17 cellular contexts compared by ENCODE assay signal in the genomic region with DNA sequence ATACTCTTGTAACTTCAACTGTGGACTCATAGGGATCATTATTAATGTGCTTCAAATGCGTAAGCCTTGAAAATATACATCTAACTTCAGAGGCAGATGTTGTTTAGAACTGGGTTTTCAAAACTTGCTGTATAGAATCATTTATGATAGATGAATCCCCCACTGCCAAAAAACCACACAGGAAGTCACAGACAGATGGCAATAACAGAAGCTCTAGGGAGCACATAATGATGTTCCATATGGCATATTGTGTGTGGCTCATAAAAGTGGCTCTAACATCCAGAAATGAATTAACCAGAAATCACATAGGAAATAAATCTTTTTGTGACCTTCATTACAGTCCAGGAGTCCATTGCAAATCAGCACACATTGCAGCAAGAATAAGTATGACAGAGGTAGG.
DNase-seq lines count a peak whose midpoint lies in the region; ATAC-seq and TF ChIP-seq lines count a peak whose summit lies in the region.
"Had no signal": no experiment of that assay in that cellular context is flagged by ENCODE, and none has a peak within 500 bp of the region (broad histone marks: within the 10 kb centered on the region; RNA-seq: fewer than 3 reads in every experiment).

No MANE protein-coding gene starts in this region.

- H3K27me3 ChIP-seq in HL-60 (ENCODE audit: insufficient read depth, poor library complexity, severe bottlenecking) (no peaks in the 10 kb centered on the region), GM23248 (replicated peaks; ENCODE audit: insufficient read depth) (peaks cover 5% of the 10 kb centered on the region; the same call in 1 of the 2 replicates), SK-N-SH (ENCODE audit: insufficient read depth) (no peaks in the 10 kb centered on the region), breast epithelium (no peaks in the 10 kb centered on the region)
- H3K27me3 ChIP-seq: colonic mucosa had no signal

- H3K4me3 Mint-ChIP-seq in activated B cell treated with CpG ODN at 0.5 μM for 24 hours = peak overlapping the region; percentile 42
- H3K4me3 Mint-ChIP-seq: activated CD8-positive, alpha-beta T cell treated with anti-CD3 and anti-CD28 coated beads for 36 hours; activated T-helper 17 cell treated with anti-CD3 and anti-CD28 coated beads, Interleukin-2, amount 50 U/mL, for 72 hours; stimulated activated naive CD8-positive, alpha-beta T cell treated with anti-CD3 and anti-CD28 coated beads, Interleukin-15, amount 100 ng/mL, for 72 hours had no signal

- H3K27me3 Mint-ChIP-seq in activated B cell treated with CpG ODN at 0.5 μM for 24 hours = no peaks in the 10 kb centered on the region
- H3K27me3 Mint-ChIP-seq: activated CD8-positive, alpha-beta T cell treated with anti-CD3 and anti-CD28 coated beads for 36 hours; activated T-helper 17 cell treated with anti-CD3 and anti-CD28 coated beads, Interleukin-2, amount 50 U/mL, for 72 hours; stimulated activated naive CD8-positive, alpha-beta T cell treated with anti-CD3 and anti-CD28 coated beads, Interleukin-15, amount 100 ng/mL, for 72 hours had no signal

- H3K4me1 Mint-ChIP-seq in activated B cell treated with CpG ODN at 0.5 μM for 24 hours = peaks cover 33% of the 10 kb centered on the region
- H3K4me1 Mint-ChIP-seq: activated T-helper 17 cell treated with anti-CD3 and anti-CD28 coated beads, Interleukin-2, amount 50 U/mL, for 72 hours had no signal

- H3K27ac Mint-ChIP-seq in activated B cell treated with CpG ODN at 0.5 μM for 24 hours = peak overlapping the region; percentile 38
- H3K27ac Mint-ChIP-seq: activated CD8-positive, alpha-beta T cell treated with anti-CD3 and anti-CD28 coated beads for 36 hours; activated T-helper 17 cell treated with anti-CD3 and anti-CD28 coated beads, Interleukin-2, amount 50 U/mL, for 72 hours; stimulated activated naive CD8-positive, alpha-beta T cell treated with anti-CD3 and anti-CD28 coated beads, Interleukin-15, amount 100 ng/mL, for 72 hours had no signal

- H3K36me3 ChIP-seq in GM23248 (ENCODE audit: low read depth) = no peaks in the 10 kb centered on the region
- H3K36me3 ChIP-seq in SK-N-SH (replicated peaks in 1 of 2; ENCODE audit: control insufficient read depth in 1 of 2, insufficient read depth in 2 of 2, low read length in 1 of 2) = no peaks in the 10 kb centered on the region
- no peaks in the 10 kb centered on the region for H3K36me3 ChIP-seq in breast epithelium
- H3K36me3 ChIP-seq: colonic mucosa had no signal

- in situ Hi-C loops in GM23248 (cut with MboI) = no loop called here

- no peaks in the 10 kb centered on the region for H3K79me2 ChIP-seq in GM23248 (ENCODE audit: insufficient read depth)
- H3K79me2 ChIP-seq in SK-N-SH (ENCODE audit: insufficient read depth) = no peaks in the 10 kb centered on the region
- H3K79me2 ChIP-seq: parathyroid adenoma had no signal

- H3K9me3 ChIP-seq in GM23248 (ENCODE audit: low read depth) = no peaks in the 10 kb centered on the region
- no peaks in the 10 kb centered on the region for H3K9me3 ChIP-seq in SK-N-SH
- no peaks in the 10 kb centered on the region for H3K9me3 ChIP-seq in breast epithelium
- H3K9me3 ChIP-seq: colonic mucosa had no signal

- H3K4me3 ChIP-seq in HL-60 (replicated peaks; ENCODE audit: insufficient read depth, low read length) (no peak overlapping the region), GM23248 (no peak overlapping the region), SK-N-SH (ENCODE audit: low read depth in 2 of 2, low read length in 1 of 2) (no peak overlapping the region), breast epithelium (no peak overlapping the region)
- H3K4me3 ChIP-seq: colonic mucosa, skin epidermis had no signal

- DNase-seq in AML-193 (lab: John Stamatoyannopoulos, UW) (peak; percentile 75 to 80), HL-60 (ENCODE audit: low read depth in 1 of 2, low spot score in 1 of 2) (peak in 1 of 2 experiments; percentile 77), NCI-H2171 treated with DMSO at 0.1 percent for 48 hours (lab: John Stamatoyannopoulos, UW) (peak; percentile 86), activated B cell treated with CpG ODN at 0.5 μM for 24 hours (no peak), GM23248 (no peak), SK-N-SH (no peak), breast epithelium (ENCODE audit: low spot score in 2 of 2) (no peak)
- DNase-seq: activated CD8-positive, alpha-beta T cell treated with anti-CD3 and anti-CD28 coated beads for 36 hours; amniotic stem cell; Calu3; colonic mucosa; HCEC 1CT; stimulated activated naive CD8-positive, alpha-beta T cell treated with anti-CD3 and anti-CD28 coated beads, Interleukin-15, amount 100 ng/mL, for 72 hours had no signal

- ATAC-seq in activated B cell treated with CpG ODN at 0.5 μM for 24 hours (ENCODE audit: low read depth) (no peak), HG03571 (IDR thresholded peaks at IDR 0.05; ENCODE audit: unreplicated experiment) (no peak)
- ATAC-seq: activated CD8-positive, alpha-beta T cell treated with anti-CD3 and anti-CD28 coated beads for 36 hours; activated T-helper 17 cell treated with anti-CD3 and anti-CD28 coated beads, Interleukin-2, amount 50 U/mL, for 72 hours; stimulated activated naive CD8-positive, alpha-beta T cell treated with anti-CD3 and anti-CD28 coated beads, Interleukin-15, amount 100 ng/mL, for 72 hours had no signal

- H3K9ac ChIP-seq in GM23248 = no peak overlapping the region
- no peak overlapping the region for H3K9ac ChIP-seq in SK-N-SH
- H3K9ac ChIP-seq: parathyroid adenoma had no signal

- H3K9me2 ChIP-seq in GM23248 (ENCODE audit: insufficient read depth) = no peaks in the 10 kb centered on the region
- no peaks in the 10 kb centered on the region for H3K9me2 ChIP-seq in SK-N-SH

- no peak for TF ChIP-seq POLR2A in breast epithelium (IDR thresholded peaks at IDR 0.05)

- no peaks in the 10 kb centered on the region for H3K4me1 ChIP-seq in GM23248 (ENCODE audit: insufficient read depth)
- H3K4me1 ChIP-seq in SK-N-SH (ENCODE audit: control insufficient read depth in 1 of 2, insufficient read depth in 2 of 2, low read depth in 1 of 2, low read length in 1 of 2) = no peaks in the 10 kb centered on the region
- H3K4me1 ChIP-seq in breast epithelium = no peaks in the 10 kb centered on the region
- H3K4me1 ChIP-seq: colonic mucosa, parathyroid adenoma had no signal

- H3K4me2 ChIP-seq in GM23248 (ENCODE audit: unreplicated experiment) = no peak overlapping the region
- H3K4me2 ChIP-seq in SK-N-SH = no peak overlapping the region

- intact Hi-C loops in activated B cell treated with CpG ODN at 0.5 μM for 24 hours (cut with micrococcal nuclease) = loop anchor here (2.0 kb wide), 2 partner anchors 62 to 144 kb away; a partner anchor contains a TSS
- intact Hi-C loops in breast epithelium (cut with DNase I; ENCODE audit: low total_unique reads) = no loop called here

- H2AFZ ChIP-seq in GM23248 (no peak overlapping the region), SK-N-SH (ENCODE audit: low read depth) (no peak overlapping the region)
- H2AFZ ChIP-seq: parathyroid adenoma had no signal

- peaks cover 2% of the 10 kb centered on the region for H3K36me3 Mint-ChIP-seq in activated B cell treated with CpG ODN at 0.5 μM for 24 hours (ENCODE audit: low read depth)

- TF ChIP-seq CTCF in HL-60 (IDR thresholded peaks at IDR 0.05; ENCODE audit: insufficient read depth, low read length) (no peak), activated B cell treated with CpG ODN at 0.5 μM for 24 hours (IDR thresholded peaks at IDR 0.05) (no peak), SK-N-SH (IDR thresholded peaks at IDR 0.05) (no peak), breast epithelium (IDR thresholded peaks at IDR 0.05) (no peak)

- H3K9me3 Mint-ChIP-seq in activated B cell treated with CpG ODN at 0.5 μM for 24 hours = peaks cover 7% of the 10 kb centered on the region
- H3K9me3 Mint-ChIP-seq: activated T-helper 17 cell treated with anti-CD3 and anti-CD28 coated beads, Interleukin-2, amount 50 U/mL, for 72 hours had no signal

- CTCF ChIA-PET in activated B cell treated with CpG ODN at 0.5 μM for 24 hours (lab: Charles Lee) (interaction anchor here (1.4 kb wide), 1 partner anchor 145 kb away, joined by 5 read pairs; no protein-coding TSS in a partner anchor), SK-N-SH (lab: Yijun Ruan, JAX) (interaction anchor here (1.0 to 1.3 kb wide), 2 partner anchors 142 to 150 kb away, joined by 3 read pairs; a partner anchor contains a TSS)

- no peak for TF ChIP-seq RAD21 in SK-N-SH (IDR thresholded peaks at IDR 0.05; ENCODE audit: low read length)

- H3F3A ChIP-seq in GM23248 (ENCODE audit: insufficient read depth) (no peaks in the 10 kb centered on the region), SK-N-SH (replicated peaks; ENCODE audit: insufficient read depth) (no peaks in the 10 kb centered on the region)

- no peak for TF ChIP-seq EP300 in SK-N-SH (IDR thresholded peaks at IDR 0.05; ENCODE audit: borderline replicate concordance in 1 of 2, low read depth in 1 of 2, low read length in 1 of 2)

- WGBS in GM23248 (ENCODE audit: low coverage in 1 of 2, low lambda C conversion rate in 2 of 2, missing lambda C conversion rate in 2 of 2), 2 experiments = 30 to 56% methylated on average over 1 of the region's 1 CpG
- 11% methylated on average over 1 of the region's 1 CpG for WGBS in SK-N-SH (ENCODE audit: low lambda C conversion rate)

- POLR2A ChIA-PET in activated B cell treated with CpG ODN at 0.5 μM for 24 hours (lab: Charles Lee) (interaction anchor here (1.5 kb wide), 1 partner anchor 9 kb away, joined by 5 read pairs; no protein-coding TSS in a partner anchor), SK-N-SH (lab: Yijun Ruan, JAX) (no interaction called here)

- H4K20me1 ChIP-seq in GM23248 (ENCODE audit: insufficient read depth) (no peaks in the 10 kb centered on the region), SK-N-SH (ENCODE audit: insufficient read depth) (no peaks in the 10 kb centered on the region)

- H3K27ac ChIP-seq in HL-60 (replicated peaks) (peak overlapping the region; percentile 94), GM23248 (no peak overlapping the region), SK-N-SH (ENCODE audit: low read depth in 2 of 2, low read length in 1 of 2) (no peak overlapping the region), breast epithelium (no peak overlapping the region)
- H3K27ac ChIP-seq: colonic mucosa, parathyroid adenoma had no signal

TF ChIP-seq in SK-N-SH, 30 proteins besides CTCF, POLR2A, EP300 and RAD21 (continues in another document):
- TF ChIP-seq RXRA (IDR thresholded peaks at IDR 0.05; ENCODE audit: borderline replicate concordance, low read depth) (no peak), POLR2AphosphoS5 (IDR thresholded peaks at IDR 0.05; ENCODE audit: low read depth, low read length) (no peak), GATA2 (CRISPR knock-in tag; IDR thresholded peaks at IDR 0.05) (no peak)
- TF ChIP-seq, protein P1, sequence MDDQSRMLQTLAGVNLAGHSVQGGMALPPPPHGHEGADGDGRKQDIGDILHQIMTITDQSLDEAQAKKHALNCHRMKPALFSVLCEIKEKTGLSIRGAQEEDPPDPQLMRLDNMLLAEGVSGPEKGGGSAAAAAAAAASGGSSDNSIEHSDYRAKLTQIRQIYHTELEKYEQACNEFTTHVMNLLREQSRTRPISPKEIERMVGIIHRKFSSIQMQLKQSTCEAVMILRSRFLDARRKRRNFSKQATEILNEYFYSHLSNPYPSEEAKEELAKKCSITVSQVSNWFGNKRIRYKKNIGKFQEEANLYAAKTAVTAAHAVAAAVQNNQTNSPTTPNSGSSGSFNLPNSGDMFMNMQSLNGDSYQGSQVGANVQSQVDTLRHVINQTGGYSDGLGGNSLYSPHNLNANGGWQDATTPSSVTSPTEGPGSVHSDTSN (IDR thresholded peaks at IDR 0.05) = no peak

Comparison
In these comparisons a context has a peak if more than half of its experiments do, and no peak if none do; other contexts are left out.
1. DNase-seq: peak in AML-193 (2 of 2) and NCI-H2171 treated with DMSO at 0.1 percent for 48 hours (single experiment); none in activated B cell treated with CpG ODN at 0.5 μM for 24 hours (single experiment), GM23248 (single experiment), SK-N-SH (single experiment) and breast epithelium (0 of 2).